ENCODE assay signal across 28 cellular contexts in the genomic region with DNA sequence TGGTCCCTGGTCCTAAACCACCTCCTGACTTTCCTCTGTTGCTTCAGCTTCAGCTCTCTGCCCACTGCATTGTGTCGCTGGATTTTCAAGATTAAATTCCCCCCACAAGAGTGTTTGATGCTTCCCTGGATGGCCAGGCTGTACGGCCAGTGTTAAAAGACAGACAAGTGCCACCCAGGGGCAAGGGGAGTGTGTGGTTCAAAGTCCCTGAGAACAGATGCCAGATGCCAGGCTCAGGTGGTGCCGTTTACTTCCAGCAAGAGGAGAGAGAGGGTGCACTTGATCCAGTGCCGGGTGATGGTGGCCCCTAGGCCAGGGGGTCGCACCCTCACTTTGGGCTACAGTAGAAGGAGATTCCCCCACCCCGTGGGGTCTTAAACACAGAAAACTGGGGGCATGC.
"Had no signal": no experiment of that assay in that cellular context is flagged by ENCODE, and none has a peak within 500 bp of the region (broad histone marks: within the 10 kb centered on the region; RNA-seq: fewer than 3 reads in every experiment).

No MANE protein-coding gene starts in this region.

- H3K27me3 Mint-ChIP-seq: activated CD4-positive, alpha-beta T cell treated with anti-CD3 and anti-CD28 coated beads for 36 hours; brain; naive thymus-derived CD8-positive, alpha-beta T cell; T-cell had no signal

- H3K4me3 ChIP-seq: ascending aorta, coronary artery, dorsolateral prefrontal cortex, gastroesophageal sphincter, hepatocyte, right atrium auricular region, spleen, stomach, thyroid gland, upper lobe of right lung had no signal

- H3K27ac Mint-ChIP-seq: activated CD4-positive, alpha-beta T cell treated with anti-CD3 and anti-CD28 coated beads for 36 hours; T-cell had no signal

- ATAC-seq: activated CD4-positive, alpha-beta T cell treated with anti-CD3 and anti-CD28 coated beads for 36 hours; activated naive CD4-positive, alpha-beta T cell treated with anti-CD3 and anti-CD28 coated beads, Interleukin-2, amount 50 U/mL, for 72 hours; gastroesophageal sphincter; left cardiac atrium; naive thymus-derived CD8-positive, alpha-beta T cell; T-cell; upper lobe of right lung had no signal

- H3K27me3 ChIP-seq: ascending aorta, dorsolateral prefrontal cortex, gastroesophageal sphincter, hepatocyte, right atrium auricular region, spleen, stomach, thyroid gland, upper lobe of right lung had no signal

- DNase-seq: activated CD4-positive, alpha-beta T cell treated with anti-CD3 and anti-CD28 coated beads for 36 hours; activated CD4-positive, alpha-beta T cell treated with anti-CD3 and anti-CD28 coated beads, Interleukin-2, amount 50 U/mL, for 4 hours; activated CD4-positive, CD25-positive, alpha-beta regulatory T cell; activated CD8-positive, alpha-beta memory T cell treated with anti-CD3 and anti-CD28 coated beads for 24 hours; activated gamma-delta T cell treated with Interleukin-2 at 50 U/mL for 16 hours; activated T-cell treated with anti-CD3 and anti-CD28 coated beads, Interleukin-2, amount 50 U/mL, for 1 hour; dorsolateral prefrontal cortex; effector memory CD4-positive, alpha-beta T cell; erythroblast; left cardiac atrium; naive thymus-derived CD8-positive, alpha-beta T cell; occipital lobe; spleen; stomach; T-cell; thyroid gland; upper lobe of right lung had no signal

- H2AFZ ChIP-seq: hepatocyte had no signal

- FAIRE-seq: keratinocyte had no signal

- H3K4me2 ChIP-seq: hepatocyte had no signal

- H3K4me3 Mint-ChIP-seq: activated CD4-positive, alpha-beta T cell treated with anti-CD3 and anti-CD28 coated beads for 36 hours; brain; mesothelial cell of epicardium; naive thymus-derived CD8-positive, alpha-beta T cell; neural crest cell; T-cell; T-helper 2 cell treated with Interferon-gamma antibody and Interleukin-4, amounts not matched to agents 5 μg/mL and 100 μg/mL, for 36 hours had no signal

- H3K36me3 ChIP-seq: ascending aorta, gastroesophageal sphincter, right atrium auricular region, spleen, stomach, thyroid gland, upper lobe of right lung had no signal

- H3K27ac ChIP-seq: ascending aorta, coronary artery, dorsolateral prefrontal cortex, gastroesophageal sphincter, hepatocyte, right atrium auricular region, spleen, stomach, thyroid gland, upper lobe of right lung had no signal

- H3K9me3 ChIP-seq: thyroid gland, upper lobe of right lung had no signal
